8 cellular contexts compared by ENCODE assay signal in genomic region chr6:35919085-35919826, GRCh38.
DNase-seq lines count a peak whose midpoint lies in the region; ATAC-seq lines count a peak whose summit lies in the region.

No MANE protein-coding gene starts in this region.

- H3K36me3 ChIP-seq in BLaER1, result peaks cover 39% of the 10 kb centered on the region

- ATAC-seq in GM21447 (IDR thresholded peaks at IDR 0.05; ENCODE audit: unreplicated experiment) (peak; percentile 27), GM21576 (IDR thresholded peaks at IDR 0.05; ENCODE audit: unreplicated experiment) (no peak)
- peak; percentile 41 for ATAC-seq in central memory CD8-positive, alpha-beta T cell (replicated peaks; ENCODE audit: extremely low read depth, poor library complexity, severe bottlenecking)

- H3K27ac Mint-ChIP-seq in central memory CD8-positive, alpha-beta T cell (ENCODE audit: low read depth), result peak overlapping the region; percentile 93

- peaks cover 15% of the 10 kb centered on the region for H3K36me3 Mint-ChIP-seq in central memory CD8-positive, alpha-beta T cell (ENCODE audit: insufficient read depth)

- H3K9me3 Mint-ChIP-seq in central memory CD8-positive, alpha-beta T cell, result no peaks in the 10 kb centered on the region

- H3K4me3 ChIP-seq in BLaER1, result peak overlapping the region; percentile 87

- peak overlapping the region; percentile 80 for H3K4me2 ChIP-seq in BLaER1

- peak overlapping the region; percentile 97 for H3K4me3 Mint-ChIP-seq in central memory CD8-positive, alpha-beta T cell

- peaks cover 51% of the 10 kb centered on the region for H3K4me1 Mint-ChIP-seq in central memory CD8-positive, alpha-beta T cell

- peaks cover 50% of the 10 kb centered on the region for H4K20me1 ChIP-seq in BLaER1

- H3K27ac ChIP-seq in BLaER1, result peak overlapping the region; percentile 89

- DNase-seq in NOMO-1 treated with dmso at 0.1 percent for 144 hours (lab: John Stamatoyannopoulos, UW; ENCODE audit: unreplicated experiment), result peak; percentile 33
- no peak for DNase-seq in central memory CD8-positive, alpha-beta T cell (ENCODE audit: low spot score in 2 of 2)
- DNase-seq in medulla oblongata (ENCODE audit: extremely low spot score), result peak; percentile 5
- DNase-seq in D341Med (ENCODE audit: low spot score), result no peak
- no peak for DNase-seq in GOT3 (lab: John Stamatoyannopoulos, UW)

- no peaks in the 10 kb centered on the region for H3K27me3 ChIP-seq in BLaER1

- peak overlapping the region; percentile 89 for H3K9ac ChIP-seq in BLaER1

- H3K4me1 ChIP-seq in BLaER1, result peaks cover 35% of the 10 kb centered on the region

- H3K9me3 ChIP-seq in BLaER1, result peaks cover 14% of the 10 kb centered on the region

- H3K27me3 Mint-ChIP-seq in central memory CD8-positive, alpha-beta T cell, result no peaks in the 10 kb centered on the region

Comparison
In these comparisons a context has a peak if more than half of its experiments do, and no peak if none do; other contexts are left out.
1. DNase-seq: peak in NOMO-1 treated with dmso at 0.1 percent for 144 hours (single experiment) and medulla oblongata (single experiment); none in central memory CD8-positive, alpha-beta T cell (0 of 2), D341Med (single experiment) and GOT3 (single experiment).